In the genomic region with DNA sequence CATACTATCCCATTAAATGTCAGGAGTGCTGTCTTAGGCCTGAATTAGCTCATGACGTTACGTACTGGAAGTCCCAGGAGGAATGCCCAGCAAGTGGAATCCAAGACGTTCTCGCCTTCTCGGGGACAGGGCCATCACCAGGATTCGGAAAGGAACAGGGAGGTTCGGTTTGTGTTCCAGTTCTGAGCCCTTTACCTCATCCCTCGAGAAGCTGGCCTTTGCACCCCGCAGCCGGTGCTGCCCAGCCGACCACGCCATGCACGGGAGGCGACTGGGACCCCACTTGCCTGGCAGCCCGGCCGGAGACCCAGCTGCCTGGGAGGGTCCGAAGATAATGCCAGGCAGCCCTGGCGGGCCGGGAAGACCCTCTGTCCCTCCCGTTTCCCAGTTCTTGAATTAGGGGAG, we compare ENCODE assay signal across 8 cellular contexts. TPM values are rescaled to one million over a fixed set of nuclear protein-coding genes. Genes with fewer than 3 reads are reported as not detected.
DNase-seq lines count a peak whose midpoint lies in the region; ATAC-seq, FAIRE-seq and TF ChIP-seq lines count a peak whose summit lies in the region.

No MANE protein-coding gene starts in this region.

- in situ Hi-C loops in HAP-1 (cut with MboI; ENCODE audit: low sequenced_read_pairs): loop anchor here (25.0 kb wide), 1 partner anchor 249 kb away; the partner anchor contains the start of genes ANAPC16 and ASCC1

- H3K9me3 ChIP-seq in HAP-1: no peaks in the 10 kb centered on the region
- H3K9me3 ChIP-seq in body of pancreas: no peaks in the 10 kb centered on the region
- no peaks in the 10 kb centered on the region for H3K9me3 ChIP-seq in iPS-20b (ENCODE audit: insufficient read depth, low read depth, low read length)
- no peaks in the 10 kb centered on the region for H3K9me3 ChIP-seq in skeletal muscle tissue (ENCODE audit: control insufficient read depth in 3 of 3, low read length in 3 of 3)

- H3K36me3 ChIP-seq in HAP-1 (replicated peaks) (no peaks in the 10 kb centered on the region), body of pancreas (replicated peaks in 1 of 2; ENCODE audit: insufficient read depth in 1 of 2, low read depth in 2 of 2) (no peaks in the 10 kb centered on the region), iPS-20b (ENCODE audit: insufficient read depth, low read depth, low read length) (no peaks in the 10 kb centered on the region), skeletal muscle tissue (ENCODE audit: control insufficient read depth in 3 of 3, insufficient read depth in 3 of 3, low read length in 3 of 3) (no peaks in the 10 kb centered on the region)

- DNase-seq in HAP-1 (ENCODE audit: low spot score in 2 of 2) (no peak), body of pancreas (no peak), NCI-H2196 treated with DMSO at 0.1 percent for 48 hours (lab: John Stamatoyannopoulos, UW; ENCODE audit: unreplicated experiment) (no peak), RCC 7860 (ENCODE audit: low spot score) (no peak), HTR-8/SVneo (ENCODE audit: insufficient read length, low spot score) (no peak)
- DNase-seq in stimulated activated CD8-positive, alpha-beta memory T cell treated with anti-CD3 and anti-CD28 coated beads, Interleukin-4, amount 100 ng/mL, for 48 hours: no peak

- H3K27me3 ChIP-seq in HAP-1 (ENCODE audit: low read depth) (no peaks in the 10 kb centered on the region), body of pancreas (no peaks in the 10 kb centered on the region), iPS-20b (ENCODE audit: insufficient read depth, low read length) (peaks cover 52% of the 10 kb centered on the region), skeletal muscle tissue (ENCODE audit: control insufficient read depth in 3 of 3, insufficient read depth in 3 of 3, low read length in 3 of 3) (no peaks in the 10 kb centered on the region)

- TF ChIP-seq CTCF in body of pancreas (IDR thresholded peaks at IDR 0.05): no peak

- WGBS in body of pancreas, 2 donors: 65 to 73% methylated on average over 7 to 20 of the region's 20 CpGs

- ATAC-seq in body of pancreas: no peak

- peak overlapping the region; percentile 78; the same call in 1 of the 2 replicates for H3K9ac ChIP-seq in iPS-20b (ENCODE audit: low read depth, low read length)
- H3K9ac ChIP-seq in skeletal muscle tissue (ENCODE audit: low read depth in 1 of 3, low read length in 3 of 3): peak overlapping the region; percentile 76 to 93 (median 90)

- intact Hi-C loops in body of pancreas (cut with DNase I): no loop called here

- H3K4me3 ChIP-seq in HAP-1: peak overlapping the region; percentile 53; the same call in 1 of the 2 replicates
- no peak overlapping the region for H3K4me3 ChIP-seq in body of pancreas
- H3K4me3 ChIP-seq in iPS-20b (ENCODE audit: low read length): peak overlapping the region; percentile 88
- peak overlapping the region; percentile 69 to 96 (median 93) for H3K4me3 ChIP-seq in skeletal muscle tissue (ENCODE audit: low read length in 3 of 3)

- H3K27ac ChIP-seq in body of pancreas (peak overlapping the region; percentile 42 to 84 (median 76)), iPS-20b (ENCODE audit: low read length) (no peak overlapping the region), skeletal muscle tissue (ENCODE audit: low read depth, low read length) (peak overlapping the region; percentile 96)

- TF ChIP-seq POLR2A in body of pancreas (IDR thresholded peaks at IDR 0.05): no peak

- no peak for FAIRE-seq in RCC 7860 (lab: Jason Lieb, UNC)
- no peak for FAIRE-seq in HTR-8/SVneo (lab: Jason Lieb, UNC)

- peaks cover 24% of the 10 kb centered on the region for H3K4me1 ChIP-seq in HAP-1
- H3K4me1 ChIP-seq in body of pancreas: peaks cover 37% of the 10 kb centered on the region
- peaks cover 6% of the 10 kb centered on the region; the same call in 1 of the 2 replicates for H3K4me1 ChIP-seq in iPS-20b (ENCODE audit: insufficient read depth, low read length)
- peaks cover 34 to 39% (median 37%) of the 10 kb centered on the region in 3 donors for H3K4me1 ChIP-seq in skeletal muscle tissue (ENCODE audit: control insufficient read depth in 3 of 3, insufficient read depth in 3 of 3, low read length in 3 of 3)

RNA-seq across cellular contexts. Expression of gene CHST3, which starts 0.8 kb away (rescaled TPM):
- total RNA-seq in body of pancreas (10 to 100 TPM in 1 of 2 donors, 1 to 10 TPM in 1; 8.6 to 19.4 TPM), skeletal muscle tissue (15.7 TPM)

Comparison
In these comparisons a context has a peak if more than half of its experiments do, and no peak if none do; other contexts are left out.
1. H3K4me3 ChIP-seq: peak in HAP-1 (single experiment), iPS-20b (single experiment) and skeletal muscle tissue (3 of 3); none in body of pancreas (0 of 2).